ENCODE assay signal across 8 cellular contexts in genomic region chr10:122054046-122055025, GRCh38.
DNase-seq lines count a peak whose midpoint lies in the region; ATAC-seq, FAIRE-seq and TF ChIP-seq lines count a peak whose summit lies in the region.

No MANE protein-coding gene starts in this region.

- no peaks in the 10 kb centered on the region for H3K27me3 ChIP-seq in astrocyte (ENCODE audit: insufficient read depth, low read length)

- no peak overlapping the region for H2AFZ ChIP-seq in astrocyte (ENCODE audit: low read depth, low read length)

- H3K4me1 Mint-ChIP-seq in HFFc6 (ENCODE audit: low read depth) (peaks cover 29% of the 10 kb centered on the region), astrocyte (ENCODE audit: low read depth, unreplicated experiment) (peaks cover 5% of the 10 kb centered on the region)

- H3K9me3 Mint-ChIP-seq in HFFc6 (no peaks in the 10 kb centered on the region), astrocyte (ENCODE audit: unreplicated experiment) (no peaks in the 10 kb centered on the region)

- no peak overlapping the region for H3K27ac ChIP-seq in 22Rv1
- no peak overlapping the region for H3K27ac ChIP-seq in astrocyte (ENCODE audit: low read depth, low read length)

- peak; percentile 54 for DNase-seq in HFFc6
- peak; percentile 28 for DNase-seq in astrocyte (ENCODE audit: low read depth)
- peak; percentile 54 for DNase-seq in kidney tubule cell (ENCODE audit: low spot score)
- no peak for DNase-seq in NCI-H187 treated with DMSO at 0.1 percent for 48 hours (lab: John Stamatoyannopoulos, UW)
- no peak for DNase-seq in activated CD4-positive, alpha-beta T cell treated with anti-CD3 and anti-CD28 coated beads, Interleukin-2, amount 50 U/mL, for 4 hours
- DNase-seq in SKM-1 (lab: John Stamatoyannopoulos, UW; ENCODE audit: unreplicated experiment): no peak

- FAIRE-seq in astrocyte (lab: Jason Lieb, UNC): no peak

- no peaks in the 10 kb centered on the region for H3K79me2 ChIP-seq in astrocyte (ENCODE audit: insufficient read depth, low read length)

- H3K4me1 ChIP-seq in astrocyte (ENCODE audit: insufficient read depth, low read length): no peaks in the 10 kb centered on the region

- TF ChIP-seq CTCF in 22Rv1 (IDR thresholded peaks at IDR 0.05) (peak; percentile 64), HFFc6 (IDR thresholded peaks at IDR 0.05) (peak; percentile 92), astrocyte (IDR thresholded peaks at IDR 0.05; ENCODE audit: insufficient read depth, low read depth, low read length) (peak; percentile 63)

- no peaks in the 10 kb centered on the region for H3K36me3 ChIP-seq in astrocyte (ENCODE audit: insufficient read depth, low read length)

- H3K36me3 Mint-ChIP-seq in HFFc6 (ENCODE audit: low read depth) (no peaks in the 10 kb centered on the region), astrocyte (ENCODE audit: low read depth, unreplicated experiment) (no peaks in the 10 kb centered on the region)

- no peak overlapping the region for H3K4me3 Mint-ChIP-seq in HFFc6
- no peak overlapping the region for H3K4me3 Mint-ChIP-seq in astrocyte (ENCODE audit: unreplicated experiment)

- H3K4me2 ChIP-seq in astrocyte (ENCODE audit: low read length): no peak overlapping the region

- ATAC-seq in HG03469 (IDR thresholded peaks at IDR 0.05; ENCODE audit: unreplicated experiment): no peak

- H3K9me3 ChIP-seq in astrocyte (ENCODE audit: insufficient read depth, low read depth, low read length): no peaks in the 10 kb centered on the region

- H3K27ac Mint-ChIP-seq in HFFc6: peak overlapping the region; percentile 40; the same call in 1 of the 2 replicates
- H3K27ac Mint-ChIP-seq in astrocyte (ENCODE audit: unreplicated experiment): no peak overlapping the region

- no peak overlapping the region for H3K4me3 ChIP-seq in astrocyte (ENCODE audit: insufficient read depth, low read depth, low read length)

- H3K27me3 Mint-ChIP-seq in HFFc6 (ENCODE audit: insufficient read depth) (peaks cover 4% of the 10 kb centered on the region), astrocyte (ENCODE audit: low read depth, unreplicated experiment) (peaks cover 7% of the 10 kb centered on the region)

- no peak overlapping the region for H3K9ac ChIP-seq in astrocyte (ENCODE audit: low read length)

- no peaks in the 10 kb centered on the region for H4K20me1 ChIP-seq in astrocyte (ENCODE audit: insufficient read depth, low read length)

Comparison
In these comparisons a context has a peak if more than half of its experiments do, and no peak if none do; other contexts are left out.
1. DNase-seq: peak in HFFc6 (single experiment), astrocyte (single experiment) and kidney tubule cell (single experiment); none in NCI-H187 treated with DMSO at 0.1 percent for 48 hours (single experiment), activated CD4-positive, alpha-beta T cell treated with anti-CD3 and anti-CD28 coated beads, Interleukin-2, amount 50 U/mL, for 4 hours (0 of 2) and SKM-1 (single experiment).
2. Peak in every context shown above with its lines, with median percentiles within 50 percentile points of each other: CTCF ChIP-seq.